27 cellular contexts compared by ENCODE assay signal in the genomic region with DNA sequence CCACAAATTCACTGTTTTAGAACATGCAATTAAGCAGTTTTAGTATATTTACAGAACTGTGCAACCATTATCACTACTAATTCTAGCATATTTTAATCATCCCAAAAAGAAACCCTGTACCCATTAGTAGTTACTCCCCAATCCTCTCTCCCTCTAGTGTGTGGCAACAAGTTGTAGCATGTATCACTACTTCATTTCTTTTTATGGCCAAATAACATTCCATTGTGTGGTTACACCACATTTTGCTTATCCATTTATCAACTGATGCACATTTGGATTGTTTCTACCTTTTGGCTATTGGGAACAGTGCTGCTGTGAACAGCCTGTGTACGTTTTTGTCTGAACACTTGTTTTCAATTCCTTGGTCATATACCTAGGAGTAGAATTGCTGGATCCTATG.
"Had no signal": no experiment of that assay in that cellular context is flagged by ENCODE, and none has a peak within 500 bp of the region (broad histone marks: within the 10 kb centered on the region; RNA-seq: fewer than 3 reads in every experiment).

No MANE protein-coding gene starts in this region.

- DNase-seq: activated CD4-positive, alpha-beta T cell treated with anti-CD3 and anti-CD28 coated beads for 1 hour; activated gamma-delta T cell treated with Interleukin-2 at 50 U/mL for 16 hours; activated naive CD8-positive, alpha-beta T cell treated with anti-CD3 and anti-CD28 coated beads, Interleukin-2, amount 50 U/mL, for 24 hours; activated T-cell treated with anti-CD3 and anti-CD28 coated beads, Interleukin-2, amount 50 U/mL, for 4 hours; cerebellar nuclear complex; cortex of kidney; left cardiac atrium; left ventricle myocardium superior; occipital lobe; psoas muscle; stimulated activated CD4-positive, alpha-beta T cell treated with anti-CD3 and anti-CD28 coated beads, Interleukin-2, amount 100 ng/mL, for 24 hours; stimulated activated naive B cell treated with anti-CD40 and anti-IgM and Interleukin-4, amounts not matched to agents 10 μg/mL and 1 μg/mL and 100 μg/mL, for 72 hours; thyroid gland had no signal

- ATAC-seq: activated naive CD8-positive, alpha-beta T cell treated with anti-CD3 and anti-CD28 coated beads, Interleukin-2, amount 50 U/mL, for 24 hours; activated T-cell treated with anti-CD3 and anti-CD28 coated beads, Interleukin-2, amount 50 U/mL, for 4 hours; left cardiac atrium; left ventricle myocardium superior; psoas muscle; stimulated activated naive B cell treated with anti-CD40 and anti-IgM and Interleukin-4, amounts not matched to agents 10 μg/mL and 1 μg/mL and 100 μg/mL, for 72 hours had no signal

- H3K9me3 Mint-ChIP-seq: activated naive CD4-positive, alpha-beta T cell treated with anti-CD3 and anti-CD28 coated beads, Interleukin-2, amount 50 U/mL, for 24 hours had no signal

- H3K9ac ChIP-seq: neural progenitor cell, parathyroid adenoma had no signal

- H3K27me3 ChIP-seq: cardiac muscle cell, neural progenitor cell, thyroid gland, upper lobe of left lung, vagina had no signal

- H3K36me3 Mint-ChIP-seq: neural progenitor cell had no signal

- H3K9me3 ChIP-seq: thyroid gland had no signal

- FAIRE-seq: endothelial cell of umbilical vein, frontal cortex had no signal

- H3K27me3 Mint-ChIP-seq: activated naive CD4-positive, alpha-beta T cell treated with anti-CD3 and anti-CD28 coated beads, Interleukin-2, amount 50 U/mL, for 24 hours; activated naive CD8-positive, alpha-beta T cell treated with anti-CD3 and anti-CD28 coated beads, Interleukin-2, amount 50 U/mL, for 24 hours; activated T-helper 17 cell treated with anti-CD3 and anti-CD28 coated beads, Interleukin-2, amount 50 U/mL, for 72 hours had no signal

- H3K4me2 ChIP-seq: neural progenitor cell had no signal

- H3K27ac Mint-ChIP-seq: activated CD4-positive, alpha-beta T cell treated with anti-CD3 and anti-CD28 coated beads, Interleukin-2, amount 10 ng/mL, durations not matched to agents 7 days and 5 days; activated CD8-positive, alpha-beta T cell treated with anti-CD3 and anti-CD28 coated beads for 36 hours; activated naive CD4-positive, alpha-beta T cell treated with anti-CD3 and anti-CD28 coated beads, Interleukin-2, amount 50 U/mL, for 24 hours; activated naive CD8-positive, alpha-beta T cell treated with anti-CD3 and anti-CD28 coated beads, Interleukin-2, amount 50 U/mL, for 24 hours; activated T-helper 17 cell treated with anti-CD3 and anti-CD28 coated beads, Interleukin-2, amount 50 U/mL, for 72 hours; naive thymus-derived CD8-positive, alpha-beta T cell; neural progenitor cell; stimulated activated naive B cell treated with anti-CD40 and anti-IgM and Interleukin-4, amounts not matched to agents 10 μg/mL and 1 μg/mL and 100 μg/mL, for 72 hours had no signal

- H3K4me3 Mint-ChIP-seq: activated CD4-positive, alpha-beta T cell treated with anti-CD3 and anti-CD28 coated beads, Interleukin-2, amount 10 ng/mL, durations not matched to agents 7 days and 5 days; activated CD8-positive, alpha-beta T cell treated with anti-CD3 and anti-CD28 coated beads for 36 hours; activated naive CD4-positive, alpha-beta T cell treated with anti-CD3 and anti-CD28 coated beads, Interleukin-2, amount 50 U/mL, for 24 hours; activated naive CD8-positive, alpha-beta T cell treated with anti-CD3 and anti-CD28 coated beads, Interleukin-2, amount 50 U/mL, for 24 hours; activated T-cell treated with anti-CD3 and anti-CD28 coated beads, Interleukin-2, amount 50 U/mL, for 4 hours; activated T-helper 17 cell treated with anti-CD3 and anti-CD28 coated beads, Interleukin-2, amount 50 U/mL, for 72 hours; naive thymus-derived CD8-positive, alpha-beta T cell; neural progenitor cell; stimulated activated naive B cell treated with anti-CD40 and anti-IgM and Interleukin-4, amounts not matched to agents 10 μg/mL and 1 μg/mL and 100 μg/mL, for 72 hours had no signal

- H3K4me1 ChIP-seq: esophagus muscularis mucosa, parathyroid adenoma, psoas muscle, stomach, thyroid gland, vagina had no signal

- H3K36me3 ChIP-seq: cardiac muscle cell, esophagus muscularis mucosa, neural progenitor cell, stomach, thyroid gland, upper lobe of left lung, vagina had no signal

- H3K4me3 ChIP-seq: cardiac muscle cell, esophagus muscularis mucosa, neural progenitor cell, psoas muscle, stomach, thyroid gland, upper lobe of left lung, vagina had no signal

- H3K79me2 ChIP-seq: parathyroid adenoma had no signal

- H3K27ac ChIP-seq: cardiac muscle cell, esophagus muscularis mucosa, neural progenitor cell, parathyroid adenoma, psoas muscle, stomach, thyroid gland, upper lobe of left lung, vagina had no signal
